1 cellular context compared by ENCODE assay signal in genomic region chr2:128316777-128317185, GRCh38.
TF ChIP-seq lines count a peak whose summit lies in the region.

No MANE protein-coding gene starts in this region.

TF ChIP-seq in endothelial cell of umbilical vein, 7 proteins besides CTCF, POLR2A, EP300 and RAD21 (continued from another document):
- TF ChIP-seq EZH2 (IDR thresholded peaks at IDR 0.05; ENCODE audit: borderline replicate concordance, low read depth, low read length, severe bottlenecking) (no peak), FOS (IDR thresholded peaks at IDR 0.05; ENCODE audit: borderline replicate concordance, insufficient read depth, low read length) (no peak), JUN (IDR thresholded peaks at IDR 0.05; ENCODE audit: borderline replicate concordance, insufficient read depth, insufficient read length, low read depth) (no peak), GATA2 (IDR thresholded peaks at IDR 0.05; ENCODE audit: insufficient read depth, insufficient read length, low read depth, low read length) (no peak), POLR2AphosphoS5 (IDR thresholded peaks at IDR 0.05; ENCODE audit: insufficient read depth, low read depth, low read length) (no peak), MYC (IDR thresholded peaks at IDR 0.05; ENCODE audit: low read depth, low read length) (no peak)
TF ChIP-seq in endothelial cell of umbilical vein: peak in this region for 0.
